Comparison of ENCODE assay signal across 13 cellular contexts in genomic region chr5:1564182-1564748, GRCh38. TPM values are rescaled to one million over a fixed set of nuclear protein-coding genes. Genes with fewer than 3 reads are reported as not detected.
DNase-seq lines count a peak whose midpoint lies in the region; ATAC-seq, FAIRE-seq and TF ChIP-seq lines count a peak whose summit lies in the region.
"Had no signal": no experiment of that assay in that cellular context is flagged by ENCODE, and none has a peak within 500 bp of the region (broad histone marks: within the 10 kb centered on the region; RNA-seq: fewer than 3 reads in every experiment).

No MANE protein-coding gene starts in this region.

- TF ChIP-seq CTCF in heart left ventricle (IDR thresholded peaks at IDR 0.05) (no peak), spleen (IDR thresholded peaks at IDR 0.05 in 8 of 11, conservative IDR thresholded peaks at IDR 0.05 in 3 of 11) (no peak), omental fat pad (IDR thresholded peaks at IDR 0.05) (no peak)

- H3K27me3 Mint-ChIP-seq in T-helper 17 cell, result peaks cover 31% of the 10 kb centered on the region
- H3K27me3 Mint-ChIP-seq: activated CD8-positive, alpha-beta T cell treated with anti-CD3 and anti-CD28 coated beads for 36 hours had no signal

- H3K27ac ChIP-seq in heart left ventricle (peak overlapping the region in 1 of 12 donors; percentile 55), spleen (peak overlapping the region in 6 of 8 donors; percentile 22 to 77 (median 52))
- H3K27ac ChIP-seq: sigmoid colon had no signal

- 75 to 82% (median 77%) methylated on average over 14 of the region's 14 CpGs for WGBS in heart left ventricle, 4 donors
- WGBS in spleen, 5 donors, result 57 to 73% (median 64%) methylated on average over 12 to 14 of the region's 14 CpGs

- ATAC-seq in T-helper 17 cell (peak; percentile 55), heart left ventricle (peak in 3 of 4 donors; percentile 40 to 57 (median 47)), HG02884 (IDR thresholded peaks at IDR 0.05; ENCODE audit: unreplicated experiment) (no peak), omental fat pad (ENCODE audit: low FRiP score) (no peak)
- ATAC-seq: activated CD8-positive, alpha-beta T cell treated with anti-CD3 and anti-CD28 coated beads for 36 hours had no signal

- H3K9me3 ChIP-seq in T-helper 17 cell (ENCODE audit: control insufficient read depth, low read length, poor library complexity, severe bottlenecking) (no peaks in the 10 kb centered on the region), heart left ventricle (no peaks in the 10 kb centered on the region), spleen (peaks cover 0 to 6% (median 0%) of the 10 kb centered on the region in 8 donors)
- H3K9me3 ChIP-seq: sigmoid colon had no signal

- H3K27me3 ChIP-seq in heart left ventricle, result peaks cover 0 to 2% (median 0%) of the 10 kb centered on the region in 9 donors
- no peaks in the 10 kb centered on the region for H3K27me3 ChIP-seq in spleen (replicated peaks in 1 of 7)
- H3K27me3 ChIP-seq: sigmoid colon had no signal

- H3K36me3 ChIP-seq in heart left ventricle (no peaks in the 10 kb centered on the region), spleen (peaks cover 0 to 11% (median 0%) of the 10 kb centered on the region in 6 donors)
- H3K36me3 ChIP-seq: sigmoid colon had no signal

- no peak overlapping the region for H3K27ac Mint-ChIP-seq in T-helper 17 cell
- H3K27ac Mint-ChIP-seq: activated CD8-positive, alpha-beta T cell treated with anti-CD3 and anti-CD28 coated beads for 36 hours had no signal

- H3K4me3 ChIP-seq in heart left ventricle (no peak overlapping the region), spleen (peak overlapping the region in 1 of 8 donors; percentile 41)
- H3K4me3 ChIP-seq: sigmoid colon had no signal

- TF ChIP-seq POLR2A in heart left ventricle (IDR thresholded peaks at IDR 0.05) (no peak), spleen (IDR thresholded peaks at IDR 0.05) (no peak)

- intact Hi-C loops in heart left ventricle (cut with DNase I), result no loop called here
- intact Hi-C loops in spleen (cut with DNase I; ENCODE audit: low total_unique reads), result no loop called here

- no peak for FAIRE-seq in HTR-8/SVneo (lab: Jason Lieb, UNC)

- no peaks in the 10 kb centered on the region for H3K4me1 Mint-ChIP-seq in T-helper 17 cell

- H3K4me1 ChIP-seq in heart left ventricle (peaks cover 0 to 31% (median 10%) of the 10 kb centered on the region in 12 donors), spleen (peaks cover 0 to 17% (median 6%) of the 10 kb centered on the region in 6 donors)

- H3K36me3 Mint-ChIP-seq in T-helper 17 cell (ENCODE audit: low read depth), result peaks cover 2% of the 10 kb centered on the region

- H3K4me3 Mint-ChIP-seq in T-helper 17 cell, result no peak overlapping the region
- H3K4me3 Mint-ChIP-seq: activated CD8-positive, alpha-beta T cell treated with anti-CD3 and anti-CD28 coated beads for 36 hours; central memory CD8-positive, alpha-beta T cell had no signal

- peak; percentile 63 for DNase-seq in HCEC 1CT
- DNase-seq in T-helper 17 cell, result no peak
- peak in 4 of 5 donors; percentile 47 to 63 (median 52) for DNase-seq in heart left ventricle
- no peak for DNase-seq in spleen
- DNase-seq in HTR-8/SVneo (ENCODE audit: insufficient read length, low spot score), result no peak
- no peak for DNase-seq in NCI-H2171 treated with DMSO at 0.1 percent for 48 hours (lab: John Stamatoyannopoulos, UW)
- DNase-seq in omental fat pad (ENCODE audit: low spot score), result no peak
- DNase-seq: activated CD8-positive, alpha-beta T cell treated with anti-CD3 and anti-CD28 coated beads for 36 hours; NCI-H82; sigmoid colon; stimulated activated naive CD4-positive, alpha-beta T cell had no signal

RNA-seq across cellular contexts. Expression of gene LPCAT1, which starts 40.5 kb away (rescaled TPM):
- total RNA-seq in T-helper 17 cell (10 to 100 TPM; 23.4 to 24.8 TPM), heart left ventricle (10 to 100 TPM in 4 of 9 donors, 1 to 10 TPM in 5; 8.2 to 30.6 (median 9.9) TPM), spleen (100 to 1,000 TPM; 126 to 322 (median 223) TPM), omental fat pad (10 to 100 TPM; 22.3 to 37.1 (median 34.5) TPM)
- polyA plus RNA-seq in heart left ventricle (10 to 100 TPM in 1 of 2 donors, 1 to 10 TPM in 1; 9.6 to 21.9 TPM), spleen (100 to 1,000 TPM in 1 of 3 donors, 10 to 100 TPM in 2; 52.2 to 123 (median 94.8) TPM)

Comparison
In these comparisons a context has a peak if more than half of its experiments do, and no peak if none do; other contexts are left out.
1. DNase-seq: peak in HCEC 1CT (single experiment) and heart left ventricle (4 of 5); none in T-helper 17 cell (0 of 3), spleen (single experiment), HTR-8/SVneo (single experiment), NCI-H2171 treated with DMSO at 0.1 percent for 48 hours (single experiment) and omental fat pad (single experiment).
2. ATAC-seq: peak in T-helper 17 cell (single experiment) and heart left ventricle (3 of 4); none in HG02884 (single experiment) and omental fat pad (single experiment).